In genomic region chr12:59036973-59037807, GRCh38 we compare ENCODE assay signal across 15 cellular contexts.
A peak's percentile ranks its signal among the peaks of the same experiment; 100 is the strongest.
DNase-seq lines count a peak whose midpoint lies in the region; ATAC-seq, FAIRE-seq and TF ChIP-seq lines count a peak whose summit lies in the region.
"Had no signal": no experiment of that assay in that cellular context is flagged by ENCODE, and none has a peak within 500 bp of the region (broad histone marks: within the 10 kb centered on the region; RNA-seq: fewer than 3 reads in every experiment).

No MANE protein-coding gene starts in this region.

- peak; percentile 17 for FAIRE-seq in astrocyte (lab: Jason Lieb, UNC)

- H3K9ac ChIP-seq in astrocyte (ENCODE audit: low read length): no peak overlapping the region

- no peaks in the 10 kb centered on the region for H3K36me3 Mint-ChIP-seq in astrocyte (ENCODE audit: low read depth, unreplicated experiment)
- H3K36me3 Mint-ChIP-seq: CD4-positive, CD25-positive, alpha-beta regulatory T cell had no signal

- peak; percentile 12 for DNase-seq in HFF-Myc (ENCODE audit: extremely low read depth, low read depth)
- peak; percentile 91 for DNase-seq in astrocyte (ENCODE audit: low read depth)
- DNase-seq in foreskin fibroblast: peak; percentile 37 to 51
- no peak for DNase-seq in stomach
- DNase-seq in NCI-H524 (lab: John Stamatoyannopoulos, UW): no peak
- no peak for DNase-seq in cerebellar cortex (ENCODE audit: low spot score)
- DNase-seq: activated B cell treated with CpG ODN at 0.5 μM for 24 hours; activated T-cell treated with anti-CD3 and anti-CD28 coated beads, Interleukin-2, amount 50 U/mL, for 48 hours; CD4-positive, CD25-positive, alpha-beta regulatory T cell; NCI-H2081 treated with DMSO at 0.1 percent for 48 hours; right lobe of liver; substantia nigra had no signal

- peak overlapping the region; percentile 0 for H3K4me3 Mint-ChIP-seq in astrocyte (ENCODE audit: unreplicated experiment)
- H3K4me3 Mint-ChIP-seq: activated B cell treated with CpG ODN at 0.5 μM for 24 hours; CD4-positive, CD25-positive, alpha-beta regulatory T cell had no signal

- H3K36me3 ChIP-seq in astrocyte (ENCODE audit: insufficient read depth, low read length) (no peaks in the 10 kb centered on the region), stomach (no peaks in the 10 kb centered on the region)
- H3K36me3 ChIP-seq: right lobe of liver had no signal

- no peak for ATAC-seq in HG02610 (IDR thresholded peaks at IDR 0.05; ENCODE audit: unreplicated experiment)
- ATAC-seq in GM19328 (IDR thresholded peaks at IDR 0.05; ENCODE audit: unreplicated experiment): no peak
- ATAC-seq: SK-N-SH treated with all-trans-retinoic acid at 6 μM for 48 hours had no signal

- peaks cover 30% of the 10 kb centered on the region for H3K4me1 ChIP-seq in astrocyte (ENCODE audit: insufficient read depth, low read length)
- H3K4me1 ChIP-seq in stomach: peaks cover 0 to 35% (median 13%) of the 10 kb centered on the region in 4 donors
- H3K4me1 ChIP-seq: right lobe of liver had no signal

- H4K20me1 ChIP-seq in astrocyte (ENCODE audit: insufficient read depth, low read length): no peaks in the 10 kb centered on the region

- intact Hi-C loops in stomach (cut with DNase I; ENCODE audit: low total_unique reads): no loop called here

- peak overlapping the region; percentile 8 for H3K4me2 ChIP-seq in astrocyte (ENCODE audit: low read length)

- peak overlapping the region; percentile 77 for H3K27ac Mint-ChIP-seq in astrocyte (ENCODE audit: unreplicated experiment)
- H3K27ac Mint-ChIP-seq: activated B cell treated with CpG ODN at 0.5 μM for 24 hours had no signal

- no peaks in the 10 kb centered on the region for H3K27me3 Mint-ChIP-seq in astrocyte (ENCODE audit: low read depth, unreplicated experiment)
- H3K27me3 Mint-ChIP-seq: activated B cell treated with CpG ODN at 0.5 μM for 24 hours; CD4-positive, CD25-positive, alpha-beta regulatory T cell had no signal

- H3K9me3 Mint-ChIP-seq in astrocyte (ENCODE audit: unreplicated experiment): no peaks in the 10 kb centered on the region

- H2AFZ ChIP-seq in astrocyte (ENCODE audit: low read depth, low read length): peak overlapping the region; percentile 4

- H3K27me3 ChIP-seq in astrocyte (ENCODE audit: insufficient read depth, low read length) (no peaks in the 10 kb centered on the region), stomach (no peaks in the 10 kb centered on the region)
- H3K27me3 ChIP-seq: right lobe of liver had no signal

- WGBS in stomach, 5 donors: 48 to 55% (median 51%) methylated on average over 5 of the region's 5 CpGs

- no peak for TF ChIP-seq POLR2A in stomach (IDR thresholded peaks at IDR 0.05)

- H3K27ac ChIP-seq in astrocyte (ENCODE audit: low read depth, low read length) (peak overlapping the region; percentile 4), stomach (peak overlapping the region in 4 of 5 donors; percentile 18 to 58 (median 50))
- H3K27ac ChIP-seq: right lobe of liver had no signal

- H3K79me2 ChIP-seq in astrocyte (ENCODE audit: insufficient read depth, low read length): no peaks in the 10 kb centered on the region

- H3K4me3 ChIP-seq in HFF-Myc (replicated peaks; ENCODE audit: low read depth, low read length) (no peak overlapping the region), astrocyte (ENCODE audit: insufficient read depth, low read depth, low read length) (no peak overlapping the region), foreskin fibroblast (ENCODE audit: low read depth in 1 of 2, low read length in 2 of 2) (no peak overlapping the region), stomach (no peak overlapping the region)
- H3K4me3 ChIP-seq: right lobe of liver had no signal

- TF ChIP-seq CTCF in HFF-Myc (IDR thresholded peaks at IDR 0.05; ENCODE audit: low read depth, low read length, missing control alignments) (no peak), astrocyte (IDR thresholded peaks at IDR 0.05; ENCODE audit: insufficient read depth, low read depth, low read length) (no peak), foreskin fibroblast (IDR thresholded peaks at IDR 0.05; ENCODE audit: low read depth, low read length) (no peak), stomach (IDR thresholded peaks at IDR 0.05) (no peak)

- peaks cover 64% of the 10 kb centered on the region for H3K4me1 Mint-ChIP-seq in astrocyte (ENCODE audit: low read depth, unreplicated experiment)
- H3K4me1 Mint-ChIP-seq: activated B cell treated with CpG ODN at 0.5 μM for 24 hours; CD4-positive, CD25-positive, alpha-beta regulatory T cell had no signal

- H3K9me3 ChIP-seq in astrocyte (ENCODE audit: insufficient read depth, low read depth, low read length) (no peaks in the 10 kb centered on the region), stomach (no peaks in the 10 kb centered on the region)
- H3K9me3 ChIP-seq: right lobe of liver had no signal

- no peak for TF ChIP-seq EP300 in stomach (IDR thresholded peaks at IDR 0.05)

Comparison
In these comparisons a context has a peak if more than half of its experiments do, and no peak if none do; other contexts are left out.
1. DNase-seq: peak in HFF-Myc (single experiment), astrocyte (single experiment) and foreskin fibroblast (2 of 2); none in stomach (single experiment), NCI-H524 (0 of 2) and cerebellar cortex (single experiment).